Comparison of ENCODE assay signal across 9 cellular contexts in the genomic region with DNA sequence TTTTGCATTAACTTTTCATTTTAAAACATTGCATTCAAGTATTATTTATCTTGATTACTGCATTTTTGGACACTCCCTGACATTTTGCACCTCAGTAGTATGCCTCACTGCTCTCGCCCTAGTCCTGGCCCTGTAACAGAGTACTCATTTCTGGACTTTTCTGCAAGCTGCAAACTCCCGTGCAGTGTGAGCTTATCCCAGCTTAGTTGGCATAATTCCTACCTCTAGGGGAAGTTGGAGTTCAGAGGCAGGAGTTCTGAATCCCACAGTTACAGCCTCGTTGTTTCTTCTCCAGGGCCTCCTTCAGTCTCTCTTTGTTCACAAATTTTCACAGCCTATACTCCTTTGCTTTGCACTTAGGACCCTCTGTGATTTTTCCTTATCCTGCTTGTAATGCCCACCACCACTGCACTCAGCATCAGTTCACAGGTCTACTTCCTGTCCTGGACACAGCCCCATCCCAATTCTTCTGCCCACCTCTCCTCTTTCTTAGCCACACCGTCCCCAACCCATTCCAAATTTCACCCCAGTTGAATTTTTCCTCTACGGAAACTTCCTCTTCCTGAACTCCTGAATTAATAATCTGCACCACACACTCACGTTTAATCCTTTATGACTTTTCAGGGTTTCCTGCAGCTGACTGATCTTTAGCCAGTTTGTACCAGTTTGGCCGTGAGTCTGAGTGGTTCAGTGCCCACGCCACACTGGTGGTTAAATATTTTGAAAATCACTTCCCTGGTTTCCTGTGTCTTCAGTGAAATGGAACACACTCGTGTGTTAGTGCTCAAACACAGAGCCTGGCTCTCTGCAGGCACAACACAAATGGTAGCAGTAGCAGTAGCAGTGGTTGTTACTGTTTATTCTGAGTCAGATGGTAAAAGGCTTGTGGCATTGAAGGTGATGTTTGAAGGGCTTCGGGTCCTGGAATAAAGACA. TPM values are rescaled to one million over a fixed set of nuclear protein-coding genes. Genes with fewer than 3 reads are reported as not detected.
DNase-seq lines count a peak whose midpoint lies in the region; ATAC-seq and TF ChIP-seq lines count a peak whose summit lies in the region.
"Had no signal": no experiment of that assay in that cellular context is flagged by ENCODE, and none has a peak within 500 bp of the region (broad histone marks: within the 10 kb centered on the region; RNA-seq: fewer than 3 reads in every experiment).

No MANE protein-coding gene starts in this region.

- intact Hi-C loops in MCF 10A (cut with micrococcal nuclease) (loop anchor here (2.0 kb wide), 1 partner anchor 42 kb away; no protein-coding TSS in a partner anchor), vagina (cut with DNase I) (no loop called here)

- H4K20me1 ChIP-seq in hepatocyte (ENCODE audit: insufficient read depth, poor library complexity, severe bottlenecking): no peaks in the 10 kb centered on the region

- POLR2A ChIA-PET in MCF 10A (lab: Yijun Ruan, JAX): no interaction called here
- POLR2A ChIA-PET in activated CD4-positive, alpha-beta memory T cell treated with anti-CD3 and anti-CD28 coated beads, Interleukin-2, amount 10 ng/mL, durations not matched to agents 7 days and 5 days (lab: Charles Lee): no interaction called here

- no peak overlapping the region for H3K4me3 ChIP-seq in hepatocyte
- H3K4me3 ChIP-seq in urinary bladder (ENCODE audit: low read depth, low read length): no peak overlapping the region
- no peak overlapping the region for H3K4me3 ChIP-seq in vagina

- in situ Hi-C loops in T47D (cut with HindIII; ENCODE audit: low pct_unique_long_range_greater_than_20kb, low sequenced_read_pairs): no loop called here
- in situ Hi-C loops in GM13976 (cut with MboI; ENCODE audit: low sequenced_read_pairs, unreplicated experiment): no loop called here

- WGBS in hepatocyte (ENCODE audit: low lambda C conversion rate, missing lambda C conversion rate): 62% methylated on average over 10 of the region's 10 CpGs
- 57% methylated on average over 10 of the region's 10 CpGs for WGBS in urinary bladder

- H3K27ac Mint-ChIP-seq in MCF 10A (ENCODE audit: low read depth, unreplicated experiment): no peak overlapping the region
- peak overlapping the region; percentile 40 for H3K27ac Mint-ChIP-seq in activated CD4-positive, alpha-beta memory T cell treated with anti-CD3 and anti-CD28 coated beads, Interleukin-2, amount 10 ng/mL, durations not matched to agents 7 days and 5 days
- peak overlapping the region in 1 of 2 donors; percentile 15 for H3K27ac Mint-ChIP-seq in effector memory CD8-positive, alpha-beta T cell

- H3K9me3 ChIP-seq in hepatocyte (ENCODE audit: low read depth) (no peaks in the 10 kb centered on the region), vagina (no peaks in the 10 kb centered on the region)

- no peaks in the 10 kb centered on the region for H3K36me3 ChIP-seq in hepatocyte (replicated peaks; ENCODE audit: insufficient read depth, low read depth)
- no peaks in the 10 kb centered on the region for H3K36me3 ChIP-seq in urinary bladder (ENCODE audit: insufficient read depth)
- no peaks in the 10 kb centered on the region for H3K36me3 ChIP-seq in vagina

- no peak overlapping the region for H3K4me2 ChIP-seq in hepatocyte

- no peak overlapping the region for H3K4me3 Mint-ChIP-seq in MCF 10A (ENCODE audit: unreplicated experiment)
- no peak overlapping the region for H3K4me3 Mint-ChIP-seq in activated CD4-positive, alpha-beta memory T cell treated with anti-CD3 and anti-CD28 coated beads, Interleukin-2, amount 10 ng/mL, durations not matched to agents 7 days and 5 days
- H3K4me3 Mint-ChIP-seq in effector memory CD8-positive, alpha-beta T cell: no peak overlapping the region

- TF ChIP-seq CTCF in MCF 10A (IDR thresholded peaks at IDR 0.05; ENCODE audit: unreplicated experiment) (no peak), hepatocyte (IDR thresholded peaks at IDR 0.05; ENCODE audit: poor library complexity) (no peak), vagina (IDR thresholded peaks at IDR 0.05) (no peak), GM13976 (IDR thresholded peaks at IDR 0.05; ENCODE audit: borderline replicate concordance, control extremely low read depth, extremely low read depth, insufficient read depth, missing control alignments) (no peak)

- H3K4me1 Mint-ChIP-seq in MCF 10A (ENCODE audit: insufficient read depth, unreplicated experiment): peaks cover 17% of the 10 kb centered on the region
- peaks cover 21% of the 10 kb centered on the region for H3K4me1 Mint-ChIP-seq in activated CD4-positive, alpha-beta memory T cell treated with anti-CD3 and anti-CD28 coated beads, Interleukin-2, amount 10 ng/mL, durations not matched to agents 7 days and 5 days
- H3K4me1 Mint-ChIP-seq in effector memory CD8-positive, alpha-beta T cell (ENCODE audit: low read depth in 2 of 2): peaks cover 8% of the 10 kb centered on the region in 2 donors

- DNase-seq in T47D (ENCODE audit: low read depth in 1 of 2, low spot score in 1 of 2) (peak; percentile 46 to 58), MCF 10A (ENCODE audit: unreplicated experiment) (no peak), hepatocyte (ENCODE audit: low spot score) (peak; percentile 54), vagina (ENCODE audit: extremely low spot score in 2 of 2) (no peak), GM13976 (ENCODE audit: low spot score) (no peak)
- DNase-seq in activated CD4-positive, alpha-beta memory T cell treated with anti-CD3 and anti-CD28 coated beads, Interleukin-2, amount 10 ng/mL, durations not matched to agents 7 days and 5 days: peak; percentile 42
- DNase-seq in effector memory CD8-positive, alpha-beta T cell: no peak
- DNase-seq: caudate nucleus had no signal

- H3K79me2 ChIP-seq in hepatocyte: no peaks in the 10 kb centered on the region

- no peaks in the 10 kb centered on the region for H3K36me3 Mint-ChIP-seq in MCF 10A (ENCODE audit: insufficient read depth, unreplicated experiment)
- H3K36me3 Mint-ChIP-seq in activated CD4-positive, alpha-beta memory T cell treated with anti-CD3 and anti-CD28 coated beads, Interleukin-2, amount 10 ng/mL, durations not matched to agents 7 days and 5 days (ENCODE audit: low read depth): no peaks in the 10 kb centered on the region
- H3K36me3 Mint-ChIP-seq in effector memory CD8-positive, alpha-beta T cell (ENCODE audit: insufficient read depth): no peaks in the 10 kb centered on the region

- no peaks in the 10 kb centered on the region for H3K9me2 ChIP-seq in hepatocyte (replicated peaks; ENCODE audit: insufficient read depth)

- TF ChIP-seq POLR2A in vagina (IDR thresholded peaks at IDR 0.05): no peak

- CTCF ChIA-PET in MCF 10A (lab: Yijun Ruan, JAX): interaction anchor here (0.6 kb wide), 1 partner anchor 970 kb away, joined by 3 read pairs; no protein-coding TSS in a partner anchor
- CTCF ChIA-PET in activated CD4-positive, alpha-beta memory T cell treated with anti-CD3 and anti-CD28 coated beads, Interleukin-2, amount 10 ng/mL, durations not matched to agents 7 days and 5 days (lab: Charles Lee): no interaction called here

- ATAC-seq in effector memory CD8-positive, alpha-beta T cell (replicated peaks): no peak

- peak overlapping the region; percentile 88 for H3K27ac ChIP-seq in hepatocyte
- peak overlapping the region; percentile 41 for H3K27ac ChIP-seq in urinary bladder (ENCODE audit: low read depth)
- H3K27ac ChIP-seq in vagina: no peak overlapping the region

- H3K27me3 Mint-ChIP-seq in MCF 10A (ENCODE audit: insufficient read depth, unreplicated experiment): no peaks in the 10 kb centered on the region
- H3K27me3 Mint-ChIP-seq in activated CD4-positive, alpha-beta memory T cell treated with anti-CD3 and anti-CD28 coated beads, Interleukin-2, amount 10 ng/mL, durations not matched to agents 7 days and 5 days: peaks cover 2% of the 10 kb centered on the region
- peaks cover 0 to 4% of the 10 kb centered on the region in 2 donors for H3K27me3 Mint-ChIP-seq in effector memory CD8-positive, alpha-beta T cell

- no peak overlapping the region for H2AFZ ChIP-seq in hepatocyte

- H3K27me3 ChIP-seq in hepatocyte: no peaks in the 10 kb centered on the region
- no peaks in the 10 kb centered on the region for H3K27me3 ChIP-seq in vagina

- H3K4me1 ChIP-seq in hepatocyte (ENCODE audit: insufficient read depth) (peaks cover 22% of the 10 kb centered on the region), urinary bladder (ENCODE audit: insufficient read depth) (peaks cover 3% of the 10 kb centered on the region), vagina (peaks cover 8% of the 10 kb centered on the region)

- no TSS peak for BruUV-seq in MCF 10A (replicated peaks; lab: Mats Ljungman, UMichigan)

- H3K9me3 Mint-ChIP-seq in MCF 10A (ENCODE audit: unreplicated experiment): no peaks in the 10 kb centered on the region
- no peaks in the 10 kb centered on the region for H3K9me3 Mint-ChIP-seq in activated CD4-positive, alpha-beta memory T cell treated with anti-CD3 and anti-CD28 coated beads, Interleukin-2, amount 10 ng/mL, durations not matched to agents 7 days and 5 days
- H3K9me3 Mint-ChIP-seq in effector memory CD8-positive, alpha-beta T cell: no peaks in the 10 kb centered on the region

RNA-seq across cellular contexts. Expression of gene CTSH, which starts 6.3 kb away (rescaled TPM):
- 12.5 and 14.4 TPM in 2 replicates for total RNA-seq in MCF 10A (2022)
- 100 to 1,000 TPM; 257 to 273 TPM for total RNA-seq in activated CD4-positive, alpha-beta memory T cell treated with anti-CD3 and anti-CD28 coated beads, Interleukin-2, amount 10 ng/mL, durations not matched to agents 7 days and 5 days
- total RNA-seq in hepatocyte: 610 and 637 TPM in 2 replicates
- 521 and 544 TPM in 2 replicates for polyA plus RNA-seq in hepatocyte
- total RNA-seq in urinary bladder: 250 TPM
- polyA plus RNA-seq in urinary bladder: 291 TPM
- total RNA-seq in vagina: 110 TPM

Comparison
In these comparisons a context has a peak if more than half of its experiments do, and no peak if none do; other contexts are left out.
1. DNase-seq: peak in T47D (2 of 2), activated CD4-positive, alpha-beta memory T cell treated with anti-CD3 and anti-CD28 coated beads, Interleukin-2, amount 10 ng/mL, durations not matched to agents 7 days and 5 days (single experiment) and hepatocyte (single experiment); none in MCF 10A (single experiment), vagina (0 of 2), GM13976 (single experiment) and effector memory CD8-positive, alpha-beta T cell (0 of 3).